ENCODE assay signal across 34 cellular contexts in genomic region chr5:167657016-167657415, GRCh38.
"Had no signal": no experiment of that assay in that cellular context is flagged by ENCODE, and none has a peak within 500 bp of the region (broad histone marks: within the 10 kb centered on the region; RNA-seq: fewer than 3 reads in every experiment).

No MANE protein-coding gene starts in this region.

- ATAC-seq: activated CD8-positive, alpha-beta T cell treated with anti-CD3 and anti-CD28 coated beads, Interleukin-2, amount 10 ng/mL, durations not matched to agents 7 days and 5 days; activated naive CD4-positive, alpha-beta T cell treated with anti-CD3 and anti-CD28 coated beads, Interleukin-2, amount 50 U/mL, for 72 hours; body of pancreas; Right ventricle myocardium inferior had no signal

- DNase-seq: activated CD4-positive, alpha-beta T cell treated with anti-CD3 and anti-CD28 coated beads for 1 hour; activated CD4-positive, alpha-beta T cell treated with anti-CD3 and anti-CD28 coated beads, Interleukin-2, amount 10 ng/mL, durations not matched to agents 24 days and 14 days; activated CD4-positive, alpha-beta T cell treated with anti-CD3 and anti-CD28 coated beads, Interleukin-2, amount 50 U/mL, for 48 hours; activated CD4-positive, CD25-positive, alpha-beta regulatory T cell; activated CD8-positive, alpha-beta T cell treated with anti-CD3 and anti-CD28 coated beads, Interleukin-2, amount 10 ng/mL, durations not matched to agents 7 days and 5 days; activated gamma-delta T cell treated with Interleukin-2 at 50 U/mL for 16 hours; activated naive CD4-positive, alpha-beta T cell treated with anti-CD3 and anti-CD28 coated beads for 36 hours; activated T-cell treated with anti-CD3 and anti-CD28 coated beads, Interleukin-2, amount 50 U/mL, for 24 hours; amniotic stem cell; aorta; body of pancreas; caudate nucleus; Kasumi-1; KG1; MG63; NCI-H1048; NCI-H1105 treated with DMSO at 0.1 percent for 48 hours; NCI-H1436; NCI-H1694 treated with DMSO at 0.1 percent for 48 hours; NCI-H2029; NCI-H345; NCI-H510A; NCI-H526; NCI-H748 treated with DMSO at 0.1 percent for 48 hours; NK-92 treated with Interleukin-12 subunit alpha and Interleukin-12 subunit beta, amount 100 ng/mL, for 24 hours; SIG-M5; SW 1271; T-helper 1 cell; T1000; WERI-Rb-1 had no signal

- H3K4me1 ChIP-seq: body of pancreas had no signal

- H3K4me2 ChIP-seq: PC-9 had no signal

- H3K27me3 ChIP-seq: body of pancreas, MG63 had no signal

- H3K9me3 ChIP-seq: body of pancreas, MG63 had no signal

- H3K4me3 ChIP-seq: body of pancreas, MG63, PC-9 had no signal

- H2AFZ ChIP-seq: PC-9 had no signal

- H3K36me3 ChIP-seq: MG63, WERI-Rb-1 had no signal

- H3K27ac ChIP-seq: body of pancreas, PC-9, RWPE1, WERI-Rb-1 had no signal
